In the genomic region with DNA sequence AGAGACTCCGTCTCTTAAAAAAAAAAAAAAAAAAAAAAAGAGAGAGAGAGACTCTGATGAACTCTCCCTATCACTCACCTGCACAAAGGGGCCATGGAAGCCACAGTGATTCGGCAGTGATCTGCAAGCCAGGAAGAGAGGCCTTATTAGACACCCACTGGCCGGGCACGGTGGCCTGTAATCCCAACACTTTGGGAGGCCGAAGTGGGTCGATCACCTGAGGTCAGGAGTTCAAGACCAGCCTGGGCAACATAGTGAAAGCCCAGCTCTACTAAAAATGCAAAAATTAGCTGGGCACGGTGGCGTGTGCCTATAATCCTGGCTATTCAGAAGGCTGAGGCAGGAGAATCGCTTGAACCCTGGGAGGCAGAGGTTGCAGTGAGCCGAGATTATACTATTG, we compare ENCODE assay signal across 34 cellular contexts.
"Had no signal": no experiment of that assay in that cellular context is flagged by ENCODE, and none has a peak within 500 bp of the region (broad histone marks: within the 10 kb centered on the region; RNA-seq: fewer than 3 reads in every experiment).

No MANE protein-coding gene starts in this region.

- H3K27ac ChIP-seq: KMS-11 had no signal

- DNase-seq: Karpas-422, Kasumi-1, MG63, MM.1S, MV-4-11, NCI-H1048, NCI-H1092, NCI-H1092 treated with DMSO at 0.1 percent for 48 hours, NCI-H1105, NCI-H1105 treated with DMSO at 0.1 percent for 48 hours, NCI-H1417, NCI-H1417 treated with DMSO at 0.1 percent for 48 hours, NCI-H1436, NCI-H1436 treated with DMSO at 0.1 percent for 48 hours, NCI-H146, NCI-H1694, NCI-H1694 treated with DMSO at 0.1 percent for 48 hours, NCI-H187, NCI-H187 treated with DMSO at 0.1 percent for 48 hours, NCI-H1930, NCI-H2029, NCI-H2029 treated with DMSO at 0.1 percent for 48 hours, NCI-H2081, NCI-H2081 treated with DMSO at 0.1 percent for 48 hours, NCI-H2107, NCI-H2171, NCI-H2171 treated with DMSO at 0.1 percent for 48 hours, NCI-H2227 treated with DMSO at 0.1 percent for 48 hours, NCI-H226, NCI-H345, NCI-H446, NCI-H446 treated with DMSO at 0.1 percent for 48 hours, NCI-H510A had no signal

- H3K9me3 ChIP-seq: MG63 had no signal

- H3K4me2 ChIP-seq: KMS-11 had no signal

- H3K4me3 ChIP-seq: MG63 had no signal

- H3K36me3 ChIP-seq: MG63 had no signal

- H3K27me3 ChIP-seq: MG63 had no signal

- H3K9ac ChIP-seq: KMS-11 had no signal
